ENCODE assay signal across 16 cellular contexts in genomic region chr11:127252321-127252720, GRCh38.
DNase-seq lines count a peak whose midpoint lies in the region; ATAC-seq and TF ChIP-seq lines count a peak whose summit lies in the region.
"Had no signal": no experiment of that assay in that cellular context is flagged by ENCODE, and none has a peak within 500 bp of the region (broad histone marks: within the 10 kb centered on the region; RNA-seq: fewer than 3 reads in every experiment).

No MANE protein-coding gene starts in this region.

- POLR2A ChIA-PET in RWPE1 (lab: Yijun Ruan, JAX; ENCODE audit: low non-redundant PET): no interaction called here

- H3K4me3 ChIP-seq in right atrium auricular region (no peak overlapping the region), sigmoid colon (no peak overlapping the region)
- H3K4me3 ChIP-seq: MG63, SK-N-MC, tibial nerve had no signal

- H3K27ac ChIP-seq in right atrium auricular region (no peak overlapping the region), RWPE1 (no peak overlapping the region), sigmoid colon (no peak overlapping the region)
- H3K27ac ChIP-seq: 22Rv1, SK-N-MC, tibial nerve, VCaP had no signal

- H3K4me1 ChIP-seq in right atrium auricular region: peaks cover 0 to 12% of the 10 kb centered on the region in 2 donors
- H3K4me1 ChIP-seq in sigmoid colon: no peaks in the 10 kb centered on the region
- H3K4me1 ChIP-seq: tibial nerve had no signal

- H3K9me3 ChIP-seq in right atrium auricular region (no peaks in the 10 kb centered on the region), sigmoid colon (no peaks in the 10 kb centered on the region)
- H3K9me3 ChIP-seq: MG63, tibial nerve had no signal

- CTCF ChIA-PET in RWPE1 (lab: Yijun Ruan, JAX): no interaction called here

- ATAC-seq in Right ventricle myocardium inferior: peak; percentile 45
- peak; percentile 62 for ATAC-seq in HG03520 (IDR thresholded peaks at IDR 0.05; ENCODE audit: unreplicated experiment)

- TF ChIP-seq POLR2A in sigmoid colon (IDR thresholded peaks at IDR 0.05): no peak

- no peaks in the 10 kb centered on the region for H3K36me3 ChIP-seq in right atrium auricular region
- H3K36me3 ChIP-seq in sigmoid colon: no peaks in the 10 kb centered on the region
- H3K36me3 ChIP-seq: MG63, tibial nerve had no signal

- DNase-seq in Right ventricle myocardium inferior (ENCODE audit: missing footprints) (no peak), right atrium auricular region (ENCODE audit: low spot score) (no peak), epidermal melanocyte (ENCODE audit: insufficient read length, low spot score) (peak; percentile 18), superior temporal gyrus (ENCODE audit: extremely low spot score) (peak; percentile 31), posterior vena cava (ENCODE audit: low spot score) (no peak), RWPE1 (ENCODE audit: low spot score) (no peak), sigmoid colon (no peak)
- DNase-seq: erythroblast; MG63; stimulated activated CD4-positive, alpha-beta T cell treated with anti-CD3 and anti-CD28 coated beads, Interleukin-2, amount 100 ng/mL, for 24 hours; stimulated activated CD8-positive, alpha-beta memory T cell treated with anti-CD3 and anti-CD28 coated beads, Interleukin-4, amount 100 ng/mL, for 48 hours had no signal

- 51 to 56% methylated on average over 3 of the region's 3 CpGs for WGBS in sigmoid colon, 2 donors

- TF ChIP-seq CTCF in right atrium auricular region (IDR thresholded peaks at IDR 0.05) (no peak), RWPE1 (conservative IDR thresholded peaks at IDR 0.05; ENCODE audit: low read depth) (no peak), sigmoid colon (IDR thresholded peaks at IDR 0.05) (no peak)

- H3K27me3 ChIP-seq in right atrium auricular region (no peaks in the 10 kb centered on the region), sigmoid colon (no peaks in the 10 kb centered on the region)
- H3K27me3 ChIP-seq: MG63, tibial nerve had no signal

- no peak for TF ChIP-seq EP300 in sigmoid colon (IDR thresholded peaks at IDR 0.05)

- intact Hi-C loops in Right ventricle myocardium inferior (cut with DNase I) (no loop called here), posterior vena cava (cut with DNase I) (no loop called here), sigmoid colon (cut with DNase I) (no loop called here)

Comparison
In these comparisons a context has a peak if more than half of its experiments do, and no peak if none do; other contexts are left out.
1. DNase-seq: peak in epidermal melanocyte (single experiment) and superior temporal gyrus (single experiment); none in Right ventricle myocardium inferior (single experiment), right atrium auricular region (single experiment), posterior vena cava (single experiment), RWPE1 (single experiment) and sigmoid colon (single experiment).